1 cellular context compared by ENCODE assay signal in the genomic region with DNA sequence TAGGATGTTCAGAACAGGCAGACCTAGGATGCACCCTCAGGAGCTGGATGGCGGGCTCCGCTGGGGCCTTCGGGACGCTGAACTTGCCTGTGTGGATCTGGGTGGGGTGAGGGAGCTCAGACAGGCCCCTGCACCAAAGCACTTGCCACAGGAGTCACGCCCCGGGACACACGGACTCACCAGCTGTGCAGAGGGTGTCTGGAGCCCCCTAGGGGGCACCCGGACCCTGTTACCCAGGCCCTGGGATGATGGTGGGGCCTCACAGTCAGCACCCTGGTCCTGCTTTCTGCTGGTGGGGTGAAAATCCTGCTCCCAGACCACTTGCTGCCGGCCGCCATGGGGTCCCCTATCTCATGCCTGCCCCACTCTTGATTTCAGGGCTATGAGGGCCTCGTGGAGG.
TF ChIP-seq lines count a peak whose summit lies in the region.

No MANE protein-coding gene starts in this region.

TF ChIP-seq in HepG2, 621 proteins besides CTCF, POLR2A, EP300 and RAD21:
- TF ChIP-seq ZNF687 (CRISPR knock-in tag; IDR thresholded peaks at IDR 0.05) (peak; percentile 14; the same call in 1 of the 2 replicates), ZNF44 (CRISPR knock-in tag; IDR thresholded peaks at IDR 0.05) (no peak), ZBTB20 (CRISPR knock-in tag; IDR thresholded peaks at IDR 0.05; ENCODE audit: borderline replicate concordance, low read depth) (no peak)
TF ChIP-seq in HepG2: peak in this region for 1.
